Comparison of ENCODE assay signal across 2 cellular contexts in the genomic region with DNA sequence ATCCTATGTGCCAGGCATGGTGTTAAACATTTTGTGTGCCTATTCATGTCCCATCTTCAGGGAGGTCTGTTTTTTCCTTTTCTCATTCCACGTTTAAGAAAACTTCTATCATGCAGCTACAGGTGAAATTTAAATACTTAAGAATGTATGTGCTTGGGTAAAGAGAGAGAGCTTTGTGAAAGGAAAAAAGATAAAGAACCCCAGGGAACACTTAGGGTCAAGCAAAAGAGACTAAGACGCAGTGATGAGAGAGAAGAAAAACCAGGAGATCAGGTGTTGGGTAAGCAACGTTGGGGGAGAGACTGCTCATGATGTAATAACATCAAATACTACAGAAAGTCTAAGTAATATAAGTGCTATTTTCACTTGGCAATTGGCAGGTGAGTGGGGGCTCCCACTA.
TF ChIP-seq lines count a peak whose summit lies in the region.

No MANE protein-coding gene starts in this region.

TF ChIP-seq in GM23338, 12 proteins besides CTCF, POLR2A, EP300 and RAD21 (continued from another document):
- TF ChIP-seq, protein P1, sequence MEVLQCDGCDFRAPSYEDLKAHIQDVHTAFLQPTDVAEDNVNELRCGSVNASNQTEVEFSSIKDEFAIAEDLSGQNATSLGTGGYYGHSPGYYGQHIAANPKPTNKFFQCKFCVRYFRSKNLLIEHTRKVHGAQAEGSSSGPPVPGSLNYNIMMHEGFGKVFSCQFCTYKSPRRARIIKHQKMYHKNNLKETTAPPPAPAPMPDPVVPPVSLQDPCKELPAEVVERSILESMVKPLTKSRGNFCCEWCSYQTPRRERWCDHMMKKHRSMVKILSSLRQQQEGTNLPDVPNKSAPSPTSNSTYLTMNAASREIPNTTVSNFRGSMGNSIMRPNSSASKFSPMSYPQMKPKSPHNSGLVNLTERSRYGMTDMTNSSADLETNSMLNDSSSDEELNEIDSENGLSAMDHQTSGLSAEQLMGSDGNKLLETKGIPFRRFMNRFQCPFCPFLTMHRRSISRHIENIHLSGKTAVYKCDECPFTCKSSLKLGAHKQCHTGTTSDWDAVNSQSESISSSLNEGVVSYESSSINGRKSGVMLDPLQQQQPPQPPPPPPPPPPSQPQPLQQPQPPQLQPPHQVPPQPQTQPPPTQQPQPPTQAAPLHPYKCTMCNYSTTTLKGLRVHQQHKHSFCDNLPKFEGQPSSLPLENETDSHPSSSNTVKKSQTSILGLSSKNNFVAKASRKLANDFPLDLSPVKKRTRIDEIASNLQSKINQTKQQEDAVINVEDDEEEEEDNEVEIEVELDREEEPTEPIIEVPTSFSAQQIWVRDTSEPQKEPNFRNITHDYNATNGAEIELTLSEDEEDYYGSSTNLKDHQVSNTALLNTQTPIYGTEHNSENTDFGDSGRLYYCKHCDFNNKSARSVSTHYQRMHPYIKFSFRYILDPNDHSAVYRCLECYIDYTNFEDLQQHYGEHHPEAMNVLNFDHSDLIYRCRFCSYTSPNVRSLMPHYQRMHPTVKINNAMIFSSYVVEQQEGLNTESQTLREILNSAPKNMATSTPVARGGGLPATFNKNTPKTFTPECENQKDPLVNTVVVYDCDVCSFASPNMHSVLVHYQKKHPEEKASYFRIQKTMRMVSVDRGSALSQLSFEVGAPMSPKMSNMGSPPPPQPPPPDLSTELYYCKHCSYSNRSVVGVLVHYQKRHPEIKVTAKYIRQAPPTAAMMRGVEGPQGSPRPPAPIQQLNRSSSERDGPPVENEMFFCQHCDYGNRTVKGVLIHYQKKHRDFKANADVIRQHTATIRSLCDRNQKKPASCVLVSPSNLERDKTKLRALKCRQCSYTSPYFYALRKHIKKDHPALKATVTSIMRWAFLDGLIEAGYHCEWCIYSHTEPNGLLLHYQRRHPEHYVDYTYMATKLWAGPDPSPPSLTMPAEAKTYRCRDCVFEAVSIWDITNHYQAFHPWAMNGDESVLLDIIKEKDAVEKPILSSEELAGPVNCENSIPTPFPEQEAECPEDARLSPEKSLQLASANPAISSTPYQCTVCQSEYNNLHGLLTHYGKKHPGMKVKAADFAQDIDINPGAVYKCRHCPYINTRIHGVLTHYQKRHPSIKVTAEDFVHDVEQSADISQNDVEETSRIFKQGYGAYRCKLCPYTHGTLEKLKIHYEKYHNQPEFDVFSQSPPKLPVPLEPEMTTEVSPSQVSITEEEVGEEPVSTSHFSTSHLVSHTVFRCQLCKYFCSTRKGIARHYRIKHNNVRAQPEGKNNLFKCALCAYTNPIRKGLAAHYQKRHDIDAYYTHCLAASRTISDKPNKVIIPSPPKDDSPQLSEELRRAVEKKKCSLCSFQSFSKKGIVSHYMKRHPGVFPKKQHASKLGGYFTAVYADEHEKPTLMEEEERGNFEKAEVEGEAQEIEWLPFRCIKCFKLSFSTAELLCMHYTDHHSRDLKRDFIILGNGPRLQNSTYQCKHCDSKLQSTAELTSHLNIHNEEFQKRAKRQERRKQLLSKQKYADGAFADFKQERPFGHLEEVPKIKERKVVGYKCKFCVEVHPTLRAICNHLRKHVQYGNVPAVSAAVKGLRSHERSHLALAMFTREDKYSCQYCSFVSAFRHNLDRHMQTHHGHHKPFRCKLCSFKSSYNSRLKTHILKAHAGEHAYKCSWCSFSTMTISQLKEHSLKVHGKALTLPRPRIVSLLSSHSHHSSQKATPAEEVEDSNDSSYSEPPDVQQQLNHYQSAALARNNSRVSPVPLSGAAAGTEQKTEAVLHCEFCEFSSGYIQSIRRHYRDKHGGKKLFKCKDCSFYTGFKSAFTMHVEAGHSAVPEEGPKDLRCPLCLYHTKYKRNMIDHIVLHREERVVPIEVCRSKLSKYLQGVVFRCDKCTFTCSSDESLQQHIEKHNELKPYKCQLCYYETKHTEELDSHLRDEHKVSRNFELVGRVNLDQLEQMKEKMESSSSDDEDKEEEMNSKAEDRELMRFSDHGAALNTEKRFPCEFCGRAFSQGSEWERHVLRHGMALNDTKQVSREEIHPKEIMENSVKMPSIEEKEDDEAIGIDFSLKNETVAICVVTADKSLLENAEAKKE (CRISPR knock-in tag; IDR thresholded peaks at IDR 0.05): no peak

TF ChIP-seq in H1, 55 proteins besides CTCF, POLR2A, EP300 and RAD21 (continued from another document):
- TF ChIP-seq RNF2 (IDR thresholded peaks at IDR 0.05; ENCODE audit: borderline replicate concordance, low read depth, low read length, missing control alignments, poor library complexity, severe bottlenecking) (no peak), NRF1 (IDR thresholded peaks at IDR 0.05; ENCODE audit: low read depth, low read length) (no peak), SIX5 (IDR thresholded peaks at IDR 0.05; ENCODE audit: low read depth, low read length) (no peak)
- TF ChIP-seq, protein P2, sequence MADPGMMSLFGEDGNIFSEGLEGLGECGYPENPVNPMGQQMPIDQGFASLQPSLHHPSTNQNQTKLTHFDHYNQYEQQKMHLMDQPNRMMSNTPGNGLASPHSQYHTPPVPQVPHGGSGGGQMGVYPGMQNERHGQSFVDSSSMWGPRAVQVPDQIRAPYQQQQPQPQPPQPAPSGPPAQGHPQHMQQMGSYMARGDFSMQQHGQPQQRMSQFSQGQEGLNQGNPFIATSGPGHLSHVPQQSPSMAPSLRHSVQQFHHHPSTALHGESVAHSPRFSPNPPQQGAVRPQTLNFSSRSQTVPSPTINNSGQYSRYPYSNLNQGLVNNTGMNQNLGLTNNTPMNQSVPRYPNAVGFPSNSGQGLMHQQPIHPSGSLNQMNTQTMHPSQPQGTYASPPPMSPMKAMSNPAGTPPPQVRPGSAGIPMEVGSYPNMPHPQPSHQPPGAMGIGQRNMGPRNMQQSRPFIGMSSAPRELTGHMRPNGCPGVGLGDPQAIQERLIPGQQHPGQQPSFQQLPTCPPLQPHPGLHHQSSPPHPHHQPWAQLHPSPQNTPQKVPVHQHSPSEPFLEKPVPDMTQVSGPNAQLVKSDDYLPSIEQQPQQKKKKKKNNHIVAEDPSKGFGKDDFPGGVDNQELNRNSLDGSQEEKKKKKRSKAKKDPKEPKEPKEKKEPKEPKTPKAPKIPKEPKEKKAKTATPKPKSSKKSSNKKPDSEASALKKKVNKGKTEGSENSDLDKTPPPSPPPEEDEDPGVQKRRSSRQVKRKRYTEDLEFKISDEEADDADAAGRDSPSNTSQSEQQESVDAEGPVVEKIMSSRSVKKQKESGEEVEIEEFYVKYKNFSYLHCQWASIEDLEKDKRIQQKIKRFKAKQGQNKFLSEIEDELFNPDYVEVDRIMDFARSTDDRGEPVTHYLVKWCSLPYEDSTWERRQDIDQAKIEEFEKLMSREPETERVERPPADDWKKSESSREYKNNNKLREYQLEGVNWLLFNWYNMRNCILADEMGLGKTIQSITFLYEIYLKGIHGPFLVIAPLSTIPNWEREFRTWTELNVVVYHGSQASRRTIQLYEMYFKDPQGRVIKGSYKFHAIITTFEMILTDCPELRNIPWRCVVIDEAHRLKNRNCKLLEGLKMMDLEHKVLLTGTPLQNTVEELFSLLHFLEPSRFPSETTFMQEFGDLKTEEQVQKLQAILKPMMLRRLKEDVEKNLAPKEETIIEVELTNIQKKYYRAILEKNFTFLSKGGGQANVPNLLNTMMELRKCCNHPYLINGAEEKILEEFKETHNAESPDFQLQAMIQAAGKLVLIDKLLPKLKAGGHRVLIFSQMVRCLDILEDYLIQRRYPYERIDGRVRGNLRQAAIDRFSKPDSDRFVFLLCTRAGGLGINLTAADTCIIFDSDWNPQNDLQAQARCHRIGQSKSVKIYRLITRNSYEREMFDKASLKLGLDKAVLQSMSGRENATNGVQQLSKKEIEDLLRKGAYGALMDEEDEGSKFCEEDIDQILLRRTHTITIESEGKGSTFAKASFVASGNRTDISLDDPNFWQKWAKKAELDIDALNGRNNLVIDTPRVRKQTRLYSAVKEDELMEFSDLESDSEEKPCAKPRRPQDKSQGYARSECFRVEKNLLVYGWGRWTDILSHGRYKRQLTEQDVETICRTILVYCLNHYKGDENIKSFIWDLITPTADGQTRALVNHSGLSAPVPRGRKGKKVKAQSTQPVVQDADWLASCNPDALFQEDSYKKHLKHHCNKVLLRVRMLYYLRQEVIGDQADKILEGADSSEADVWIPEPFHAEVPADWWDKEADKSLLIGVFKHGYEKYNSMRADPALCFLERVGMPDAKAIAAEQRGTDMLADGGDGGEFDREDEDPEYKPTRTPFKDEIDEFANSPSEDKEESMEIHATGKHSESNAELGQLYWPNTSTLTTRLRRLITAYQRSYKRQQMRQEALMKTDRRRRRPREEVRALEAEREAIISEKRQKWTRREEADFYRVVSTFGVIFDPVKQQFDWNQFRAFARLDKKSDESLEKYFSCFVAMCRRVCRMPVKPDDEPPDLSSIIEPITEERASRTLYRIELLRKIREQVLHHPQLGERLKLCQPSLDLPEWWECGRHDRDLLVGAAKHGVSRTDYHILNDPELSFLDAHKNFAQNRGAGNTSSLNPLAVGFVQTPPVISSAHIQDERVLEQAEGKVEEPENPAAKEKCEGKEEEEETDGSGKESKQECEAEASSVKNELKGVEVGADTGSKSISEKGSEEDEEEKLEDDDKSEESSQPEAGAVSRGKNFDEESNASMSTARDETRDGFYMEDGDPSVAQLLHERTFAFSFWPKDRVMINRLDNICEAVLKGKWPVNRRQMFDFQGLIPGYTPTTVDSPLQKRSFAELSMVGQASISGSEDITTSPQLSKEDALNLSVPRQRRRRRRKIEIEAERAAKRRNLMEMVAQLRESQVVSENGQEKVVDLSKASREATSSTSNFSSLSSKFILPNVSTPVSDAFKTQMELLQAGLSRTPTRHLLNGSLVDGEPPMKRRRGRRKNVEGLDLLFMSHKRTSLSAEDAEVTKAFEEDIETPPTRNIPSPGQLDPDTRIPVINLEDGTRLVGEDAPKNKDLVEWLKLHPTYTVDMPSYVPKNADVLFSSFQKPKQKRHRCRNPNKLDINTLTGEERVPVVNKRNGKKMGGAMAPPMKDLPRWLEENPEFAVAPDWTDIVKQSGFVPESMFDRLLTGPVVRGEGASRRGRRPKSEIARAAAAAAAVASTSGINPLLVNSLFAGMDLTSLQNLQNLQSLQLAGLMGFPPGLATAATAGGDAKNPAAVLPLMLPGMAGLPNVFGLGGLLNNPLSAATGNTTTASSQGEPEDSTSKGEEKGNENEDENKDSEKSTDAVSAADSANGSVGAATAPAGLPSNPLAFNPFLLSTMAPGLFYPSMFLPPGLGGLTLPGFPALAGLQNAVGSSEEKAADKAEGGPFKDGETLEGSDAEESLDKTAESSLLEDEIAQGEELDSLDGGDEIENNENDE (IDR thresholded peaks at IDR 0.05; ENCODE audit: insufficient replicate concordance, low read length): no peak
